ENCODE assay signal across 28 cellular contexts in the genomic region with DNA sequence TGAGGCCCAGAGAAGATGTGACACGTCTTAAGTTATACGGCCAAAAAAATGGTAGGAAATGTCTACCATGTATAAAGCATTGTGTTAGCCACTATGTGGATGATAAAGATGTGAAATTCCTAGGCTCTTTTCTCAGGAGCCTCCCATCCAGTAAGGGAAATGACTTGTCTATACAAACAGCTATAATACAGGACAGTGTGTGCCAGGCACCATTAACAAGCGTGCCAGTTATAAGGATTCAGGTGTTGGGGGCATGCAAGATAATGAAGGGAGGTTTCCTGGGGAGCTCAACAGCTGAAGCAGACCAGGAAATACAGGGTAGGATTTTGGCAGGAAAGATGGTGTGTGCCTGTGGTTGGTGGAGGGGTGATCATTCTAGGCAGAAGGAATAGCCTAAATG. TPM values are rescaled to one million over a fixed set of nuclear protein-coding genes. Genes with fewer than 3 reads are reported as not detected.
DNase-seq lines count a peak whose midpoint lies in the region; ATAC-seq, FAIRE-seq and TF ChIP-seq lines count a peak whose summit lies in the region.
"Had no signal": no experiment of that assay in that cellular context is flagged by ENCODE, and none has a peak within 500 bp of the region (broad histone marks: within the 10 kb centered on the region; RNA-seq: fewer than 3 reads in every experiment).

No MANE protein-coding gene starts in this region.

- no peak for ATAC-seq in Right ventricle myocardium superior (ENCODE audit: poor library complexity)
- ATAC-seq in HG03097 (IDR thresholded peaks at IDR 0.05; ENCODE audit: low FRiP score, unreplicated experiment): no peak

- H3K36me3 ChIP-seq in right atrium auricular region (no peaks in the 10 kb centered on the region), adipocyte (ENCODE audit: control insufficient read depth, insufficient read depth, low read length, severe bottlenecking) (no peaks in the 10 kb centered on the region), subcutaneous abdominal adipose tissue (ENCODE audit: control insufficient read depth in 5 of 5, insufficient read depth in 5 of 5, low read length in 5 of 5) (no peaks in the 10 kb centered on the region)
- H3K36me3 ChIP-seq: esophagus squamous epithelium, neutrophil, prostate gland, tibial nerve had no signal

- peaks cover 0 to 10% of the 10 kb centered on the region in 2 donors for H3K9me3 ChIP-seq in right atrium auricular region
- H3K9me3 ChIP-seq in adipocyte (ENCODE audit: control insufficient read depth, low read length): peaks cover 17% of the 10 kb centered on the region
- H3K9me3 ChIP-seq in subcutaneous abdominal adipose tissue (ENCODE audit: control insufficient read depth in 5 of 5, low read length in 5 of 5): peaks cover 0 to 10% (median 7%) of the 10 kb centered on the region in 5 donors
- H3K9me3 ChIP-seq: neutrophil, prostate gland had no signal

- TF ChIP-seq CTCF in right atrium auricular region (IDR thresholded peaks at IDR 0.05): no peak
- no peak for TF ChIP-seq CTCF in nephron (IDR thresholded peaks at IDR 0.05; ENCODE audit: unreplicated experiment in 3 of 3)

- peaks cover 9% of the 10 kb centered on the region for H3K36me3 Mint-ChIP-seq in nephron (ENCODE audit: low read depth)

- H3K4me1 ChIP-seq in right atrium auricular region (peaks cover 0 to 62% of the 10 kb centered on the region in 2 donors), adipocyte (ENCODE audit: control insufficient read depth, insufficient read depth, low read length) (peaks cover 52% of the 10 kb centered on the region), subcutaneous abdominal adipose tissue (ENCODE audit: control insufficient read depth in 5 of 5, insufficient read depth in 5 of 5, low read length in 5 of 5) (peaks cover 7 to 39% (median 35%) of the 10 kb centered on the region in 5 donors)
- H3K4me1 ChIP-seq: prostate gland had no signal

- H3K4me3 Mint-ChIP-seq in nephron: no peak overlapping the region
- H3K4me3 Mint-ChIP-seq: activated B cell treated with CpG ODN at 0.5 μM for 24 hours; activated CD4-positive, alpha-beta T cell treated with anti-CD3 and anti-CD28 coated beads, Interleukin-2, amount 10 ng/mL, durations not matched to agents 7 days and 5 days; CD4-positive, alpha-beta T cell had no signal

- H3K27me3 ChIP-seq in right atrium auricular region (no peaks in the 10 kb centered on the region), adipocyte (replicated peaks; ENCODE audit: control insufficient read depth, insufficient read depth, low read length) (no peaks in the 10 kb centered on the region), subcutaneous abdominal adipose tissue (ENCODE audit: control insufficient read depth in 5 of 5, insufficient read depth in 4 of 5, low read length in 5 of 5) (no peaks in the 10 kb centered on the region)
- H3K27me3 ChIP-seq: esophagus squamous epithelium, tibial nerve had no signal

- FAIRE-seq in urothelium cell line (lab: Jason Lieb, UNC): no peak
- FAIRE-seq: endometrium had no signal

- DNase-seq in right atrium auricular region (ENCODE audit: low spot score) (no peak), Right ventricle myocardium superior (no peak), adipocyte (ENCODE audit: low read depth) (no peak), DMS 273 (lab: John Stamatoyannopoulos, UW; ENCODE audit: unreplicated experiment) (no peak), urothelium cell line (ENCODE audit: low spot score) (no peak)
- DNase-seq: activated B cell treated with CpG ODN at 0.5 μM for 24 hours; activated CD4-positive, alpha-beta T cell treated with anti-CD3 and anti-CD28 coated beads, Interleukin-2, amount 10 ng/mL, durations not matched to agents 7 days and 5 days; activated gamma-delta T cell; activated T-cell treated with anti-CD3 and anti-CD28 coated beads, Interleukin-2, amount 50 U/mL, for 1 hour; CD4-positive, alpha-beta T cell; dermis blood vessel endothelial cell; esophagus squamous epithelium; foreskin melanocyte; H7; MM.1S; NCI-H1417; NCI-H2081 treated with DMSO at 0.1 percent for 48 hours; NCI-H345; NCI-H748 treated with DMSO at 0.1 percent for 48 hours; stimulated activated CD4-positive, alpha-beta T cell treated with anti-CD3 and anti-CD28 coated beads, Interleukin-4, amount 100 ng/mL, for 24 hours had no signal

- H3K27me3 Mint-ChIP-seq in nephron (ENCODE audit: low read depth): no peaks in the 10 kb centered on the region
- H3K27me3 Mint-ChIP-seq: activated B cell treated with CpG ODN at 0.5 μM for 24 hours; CD4-positive, alpha-beta T cell had no signal

- H3K27ac ChIP-seq in right atrium auricular region: peak overlapping the region; percentile 72 to 86
- peak overlapping the region; percentile 54 for H3K27ac ChIP-seq in subcutaneous abdominal adipose tissue (ENCODE audit: low read depth, low read length)
- H3K27ac ChIP-seq: esophagus squamous epithelium, neutrophil, prostate gland, tibial nerve had no signal

- peak overlapping the region; percentile 78 for H3K9ac ChIP-seq in adipocyte (ENCODE audit: low read length)
- H3K9ac ChIP-seq in subcutaneous abdominal adipose tissue (ENCODE audit: low read length in 5 of 5): no peak overlapping the region

- intact Hi-C loops in Right ventricle myocardium superior (cut with DNase I): no loop called here

- peaks cover 40% of the 10 kb centered on the region for H3K4me1 Mint-ChIP-seq in nephron
- H3K4me1 Mint-ChIP-seq: activated B cell treated with CpG ODN at 0.5 μM for 24 hours; activated CD4-positive, alpha-beta T cell treated with anti-CD3 and anti-CD28 coated beads, Interleukin-2, amount 10 ng/mL, durations not matched to agents 7 days and 5 days had no signal

- H3K9me3 Mint-ChIP-seq in nephron: peaks cover 16% of the 10 kb centered on the region

- H3K27ac Mint-ChIP-seq in nephron: peak overlapping the region; percentile 87 to 96 (median 96)
- H3K27ac Mint-ChIP-seq: activated B cell treated with CpG ODN at 0.5 μM for 24 hours; activated CD4-positive, alpha-beta T cell treated with anti-CD3 and anti-CD28 coated beads, Interleukin-2, amount 10 ng/mL, durations not matched to agents 7 days and 5 days; CD4-positive, alpha-beta T cell had no signal

- no peak overlapping the region for H3K4me3 ChIP-seq in right atrium auricular region
- H3K4me3 ChIP-seq in adipocyte (ENCODE audit: low read length): peak overlapping the region; percentile 65
- peak overlapping the region in 1 of 5 donors; percentile 12 for H3K4me3 ChIP-seq in subcutaneous abdominal adipose tissue (ENCODE audit: low read depth in 1 of 5, low read length in 5 of 5)
- H3K4me3 ChIP-seq: esophagus squamous epithelium, prostate gland, tibial nerve had no signal

RNA-seq across cellular contexts. Expression of a gene that starts 37.6 kb away (rescaled TPM):
- total RNA-seq in right atrium auricular region (100 to 1,000 TPM; 160 to 166 TPM), Right ventricle myocardium superior (216 TPM)
- total RNA-seq: activated CD4-positive, alpha-beta T cell treated with anti-CD3 and anti-CD28 coated beads, Interleukin-2, amount 10 ng/mL, durations not matched to agents 7 days and 5 days; SK-MEL-5 had no signal
